In the genomic region with DNA sequence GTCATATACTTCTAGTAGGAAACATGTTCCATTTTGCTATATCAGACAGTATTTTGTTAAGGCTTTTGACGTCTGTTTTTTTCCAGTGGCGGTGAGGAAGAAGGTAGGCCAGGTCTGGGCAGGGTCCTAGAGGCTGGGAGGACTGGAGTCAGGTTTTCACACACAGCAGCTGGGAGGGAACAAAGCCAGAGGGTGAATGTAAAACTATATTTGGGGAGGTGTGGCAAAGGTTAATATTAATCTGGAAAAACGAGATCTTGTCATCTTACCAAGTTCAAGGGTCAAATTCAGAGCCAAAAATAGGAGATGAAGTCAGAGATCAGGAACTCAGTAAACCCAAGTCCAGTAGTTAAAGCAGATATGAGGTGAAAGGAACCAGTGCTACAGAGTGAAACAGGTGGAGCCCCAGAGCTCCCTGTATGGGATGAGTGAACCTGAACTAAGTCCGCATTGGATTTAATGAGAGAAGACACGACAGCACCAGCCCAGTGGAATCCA, we compare ENCODE assay signal across 1 cellular context.
A peak's percentile ranks its signal among the peaks of the same experiment; 100 is the strongest.
TF ChIP-seq lines count a peak whose summit lies in the region.

No MANE protein-coding gene starts in this region.

TF ChIP-seq in HepG2, 621 proteins besides CTCF, POLR2A, EP300 and RAD21 (continued from another document and continues in another):
- TF ChIP-seq TEAD3 (CRISPR knock-in tag; optimal IDR thresholded peaks at IDR 0.05; ENCODE audit: borderline replicate concordance) (peak; percentile 72), KLF6 (CRISPR knock-in tag; IDR thresholded peaks at IDR 0.05) (no peak), SMC3 (IDR thresholded peaks at IDR 0.05; ENCODE audit: low read length) (no peak), ZNF441 (CRISPR knock-in tag; IDR thresholded peaks at IDR 0.05; ENCODE audit: borderline replicate concordance) (peak; percentile 23; the same call in 1 of the 2 replicates), HNF4A (CRISPR knock-in tag; IDR thresholded peaks at IDR 0.05) (peak; percentile 79; the same call in 1 of the 2 replicates), ZMYM4 (CRISPR knock-in tag; IDR thresholded peaks at IDR 0.05) (peak; percentile 59), MLX (CRISPR knock-in tag; IDR thresholded peaks at IDR 0.05) (peak; percentile 33; the same call in 1 of the 2 replicates), CREB1 (IDR thresholded peaks at IDR 0.05) (no peak), CREB1 (CRISPR knock-in tag; IDR thresholded peaks at IDR 0.05) (peak; percentile 49; the same call in 1 of the 2 replicates), ZNF724P (CRISPR knock-in tag; IDR thresholded peaks at IDR 0.05; ENCODE audit: borderline replicate concordance) (no peak), ARID2 (CRISPR knock-in tag; IDR thresholded peaks at IDR 0.05; ENCODE audit: borderline replicate concordance) (no peak), FLYWCH1 (CRISPR knock-in tag; IDR thresholded peaks at IDR 0.05) (no peak), ZNF629 (CRISPR knock-in tag; conservative IDR thresholded peaks at IDR 0.05) (0 out of 2 replicates have a peak, but pooled peaks have one; percentile 20), ISL2 (CRISPR knock-in tag; IDR thresholded peaks at IDR 0.05) (no peak), TFAP4 (IDR thresholded peaks at IDR 0.05; ENCODE audit: borderline replicate concordance, low read depth) (0 out of 2 replicates have a peak, but pooled peaks have one; percentile 55), MEF2D (CRISPR knock-in tag; IDR thresholded peaks at IDR 0.05) (peak; percentile 100), MIER3 (CRISPR knock-in tag; IDR thresholded peaks at IDR 0.05; ENCODE audit: borderline replicate concordance) (peak; percentile 59; the same call in 1 of the 2 replicates), FOXA3 (CRISPR knock-in tag; IDR thresholded peaks at IDR 0.05) (peak; percentile 63), ARNT2 (CRISPR knock-in tag; IDR thresholded peaks at IDR 0.05; ENCODE audit: low read depth) (no peak), NR2F1 (CRISPR knock-in tag; IDR thresholded peaks at IDR 0.05) (peak in 1 of 2 experiments; percentile 79; a peak in 2 of 4 replicates), ATF2 (CRISPR knock-in tag; IDR thresholded peaks at IDR 0.05) (peak; percentile 99), ZFP82 (CRISPR knock-in tag; IDR thresholded peaks at IDR 0.05; ENCODE audit: borderline replicate concordance) (0 out of 2 replicates have a peak, but pooled peaks have one; percentile 37), ZNF580 (CRISPR knock-in tag; IDR thresholded peaks at IDR 0.05; ENCODE audit: borderline replicate concordance, low read depth) (no peak), SP2 (CRISPR knock-in tag; IDR thresholded peaks at IDR 0.05) (no peak), NR2F2 (IDR thresholded peaks at IDR 0.05; ENCODE audit: borderline replicate concordance, low read depth) (peak; percentile 62; the same call in 1 of the 2 replicates), ZBTB7B (CRISPR knock-in tag; IDR thresholded peaks at IDR 0.05) (no peak), HOXA5 (CRISPR knock-in tag; IDR thresholded peaks at IDR 0.05) (no peak), PHF21A (CRISPR knock-in tag; IDR thresholded peaks at IDR 0.05) (peak; percentile 79), ZNF431 (CRISPR knock-in tag; IDR thresholded peaks at IDR 0.05; ENCODE audit: borderline replicate concordance, low read depth) (no peak), ZNF143 (CRISPR knock-in tag; IDR thresholded peaks at IDR 0.05) (no peak), RARA (CRISPR knock-in tag; IDR thresholded peaks at IDR 0.05) (peak; percentile 90), SIX1 (CRISPR knock-in tag; IDR thresholded peaks at IDR 0.05; ENCODE audit: borderline replicate concordance) (peak; percentile 81), ZNF703 (CRISPR knock-in tag; IDR thresholded peaks at IDR 0.05; ENCODE audit: borderline replicate concordance) (no peak), BORCS8-MEF2B (CRISPR knock-in tag; IDR thresholded peaks at IDR 0.05) (no peak), PPARG (CRISPR knock-in tag; conservative IDR thresholded peaks at IDR 0.05) (peak; percentile 88), MED13 (CRISPR knock-in tag; IDR thresholded peaks at IDR 0.05) (no peak), SOX5 (CRISPR knock-in tag; IDR thresholded peaks at IDR 0.05; ENCODE audit: borderline replicate concordance) (peak; percentile 76), ZNF766 (CRISPR knock-in tag; IDR thresholded peaks at IDR 0.05; ENCODE audit: borderline replicate concordance) (no peak), ZSCAN31 (CRISPR knock-in tag; IDR thresholded peaks at IDR 0.05; ENCODE audit: low read depth) (no peak), ZNF710 (CRISPR knock-in tag; IDR thresholded peaks at IDR 0.05; ENCODE audit: borderline replicate concordance) (peak; percentile 65)
- TF ChIP-seq, protein P1, sequence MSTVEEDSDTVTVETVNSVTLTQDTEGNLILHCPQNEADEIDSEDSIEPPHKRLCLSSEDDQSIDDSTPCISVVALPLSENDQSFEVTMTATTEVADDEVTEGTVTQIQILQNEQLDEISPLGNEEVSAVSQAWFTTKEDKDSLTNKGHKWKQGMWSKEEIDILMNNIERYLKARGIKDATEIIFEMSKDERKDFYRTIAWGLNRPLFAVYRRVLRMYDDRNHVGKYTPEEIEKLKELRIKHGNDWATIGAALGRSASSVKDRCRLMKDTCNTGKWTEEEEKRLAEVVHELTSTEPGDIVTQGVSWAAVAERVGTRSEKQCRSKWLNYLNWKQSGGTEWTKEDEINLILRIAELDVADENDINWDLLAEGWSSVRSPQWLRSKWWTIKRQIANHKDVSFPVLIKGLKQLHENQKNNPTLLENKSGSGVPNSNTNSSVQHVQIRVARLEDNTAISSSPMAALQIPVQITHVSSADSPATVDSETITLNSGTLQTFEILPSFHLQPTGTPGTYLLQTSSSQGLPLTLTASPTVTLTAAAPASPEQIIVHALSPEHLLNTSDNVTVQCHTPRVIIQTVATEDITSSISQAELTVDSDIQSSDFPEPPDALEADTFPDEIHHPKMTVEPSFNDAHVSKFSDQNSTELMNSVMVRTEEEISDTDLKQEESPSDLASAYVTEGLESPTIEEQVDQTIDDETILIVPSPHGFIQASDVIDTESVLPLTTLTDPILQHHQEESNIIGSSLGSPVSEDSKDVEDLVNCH (CRISPR knock-in tag; IDR thresholded peaks at IDR 0.05), result no peak
- TF ChIP-seq, protein P2, sequence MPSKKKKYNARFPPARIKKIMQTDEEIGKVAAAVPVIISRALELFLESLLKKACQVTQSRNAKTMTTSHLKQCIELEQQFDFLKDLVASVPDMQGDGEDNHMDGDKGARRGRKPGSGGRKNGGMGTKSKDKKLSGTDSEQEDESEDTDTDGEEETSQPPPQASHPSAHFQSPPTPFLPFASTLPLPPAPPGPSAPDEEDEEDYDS (CRISPR knock-in tag; IDR thresholded peaks at IDR 0.05), result peak; percentile 66
- TF ChIP-seq, protein P3, sequence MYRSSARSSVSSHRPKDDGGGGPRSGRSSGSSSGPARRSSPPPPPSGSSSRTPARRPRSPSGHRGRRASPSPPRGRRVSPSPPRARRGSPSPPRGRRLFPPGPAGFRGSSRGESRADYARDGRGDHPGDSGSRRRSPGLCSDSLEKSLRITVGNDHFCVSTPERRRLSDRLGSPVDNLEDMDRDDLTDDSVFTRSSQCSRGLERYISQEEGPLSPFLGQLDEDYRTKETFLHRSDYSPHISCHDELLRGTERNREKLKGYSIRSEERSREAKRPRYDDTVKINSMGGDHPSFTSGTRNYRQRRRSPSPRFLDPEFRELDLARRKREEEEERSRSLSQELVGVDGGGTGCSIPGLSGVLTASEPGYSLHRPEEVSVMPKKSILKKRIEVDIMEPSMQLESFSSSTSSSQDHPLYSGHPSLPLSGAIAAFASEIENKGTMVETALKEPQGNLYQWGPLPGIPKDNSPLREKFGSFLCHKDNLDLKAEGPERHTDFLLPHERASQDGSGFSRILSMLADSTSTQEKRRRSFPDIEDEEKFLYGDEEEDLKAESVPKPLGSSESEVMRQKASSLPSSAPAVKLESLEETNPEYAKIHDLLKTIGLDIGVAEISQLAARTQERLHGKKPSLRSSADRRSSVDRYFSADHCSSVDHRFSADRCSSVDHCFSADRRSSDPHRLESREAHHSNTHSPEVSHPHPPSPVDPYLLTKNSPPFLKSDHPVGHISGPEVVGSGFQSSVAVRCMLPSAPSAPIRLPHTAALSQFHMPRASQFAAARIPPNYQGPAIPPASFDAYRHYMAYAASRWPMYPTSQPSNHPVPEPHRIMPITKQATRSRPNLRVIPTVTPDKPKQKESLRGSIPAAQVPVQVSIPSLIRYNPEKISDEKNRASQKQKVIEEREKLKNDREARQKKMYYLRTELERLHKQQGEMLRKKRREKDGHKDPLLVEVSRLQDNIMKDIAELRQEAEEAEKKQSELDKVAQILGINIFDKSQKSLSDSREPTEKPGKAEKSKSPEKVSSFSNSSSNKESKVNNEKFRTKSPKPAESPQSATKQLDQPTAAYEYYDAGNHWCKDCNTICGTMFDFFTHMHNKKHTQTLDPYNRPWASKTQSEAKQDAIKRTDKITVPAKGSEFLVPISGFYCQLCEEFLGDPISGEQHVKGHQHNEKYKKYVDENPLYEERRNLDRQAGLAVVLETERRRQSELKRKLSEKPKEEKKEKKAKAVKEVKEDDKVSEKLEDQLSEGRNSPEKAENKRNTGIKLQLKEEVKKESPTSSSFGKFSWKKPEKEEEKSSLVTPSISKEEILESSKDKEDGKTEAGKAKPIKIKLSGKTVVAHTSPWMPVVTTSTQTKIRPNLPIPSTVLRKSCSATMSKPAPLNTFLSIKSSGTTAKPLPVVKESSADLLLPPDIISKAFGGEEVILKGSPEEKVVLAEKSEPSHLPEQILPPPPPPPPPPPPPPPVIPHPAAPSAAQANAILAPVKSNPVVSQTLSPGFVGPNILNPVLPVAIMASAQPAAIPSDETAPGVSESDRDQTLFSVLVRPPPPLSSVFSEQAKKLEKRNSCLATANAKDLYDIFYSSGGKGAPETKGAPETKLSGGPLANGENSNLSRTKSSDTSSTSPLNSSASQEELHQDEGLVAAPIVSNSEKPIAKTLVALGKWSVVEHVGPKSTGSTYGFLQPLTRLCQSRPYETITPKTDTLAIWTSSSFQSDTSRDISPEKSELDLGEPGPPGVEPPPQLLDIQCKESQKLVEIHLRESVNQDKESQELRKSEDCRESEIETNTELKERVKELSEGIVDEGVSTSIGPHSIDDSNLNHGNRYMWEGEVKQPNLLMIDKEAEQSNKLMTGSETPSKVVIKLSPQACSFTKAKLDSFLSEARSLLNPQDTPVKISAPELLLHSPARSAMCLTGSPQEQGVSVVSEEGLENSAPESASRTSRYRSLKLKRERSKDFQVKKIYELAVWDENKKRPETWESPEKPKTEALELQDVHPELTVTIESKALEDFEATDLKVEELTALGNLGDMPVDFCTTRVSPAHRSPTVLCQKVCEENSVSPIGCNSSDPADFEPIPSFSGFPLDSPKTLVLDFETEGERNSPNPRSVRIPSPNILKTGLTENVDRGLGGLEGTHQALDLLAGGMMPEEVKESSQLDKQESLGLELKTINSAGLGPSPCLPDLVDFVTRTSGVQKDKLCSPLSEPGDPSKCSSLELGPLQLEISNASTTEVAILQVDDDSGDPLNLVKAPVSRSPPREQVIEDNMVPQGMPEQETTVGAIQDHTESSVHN (CRISPR knock-in tag; IDR thresholded peaks at IDR 0.05), result no peak
